ENCODE assay signal across 8 cellular contexts in genomic region chr12:50050410-50051280, GRCh38. TPM values are rescaled to one million over a fixed set of nuclear protein-coding genes. Genes with fewer than 3 reads are reported as not detected.
A peak's percentile ranks its signal among the peaks of the same experiment; 100 is the strongest.
DNase-seq lines count a peak whose midpoint lies in the region; ATAC-seq and TF ChIP-seq lines count a peak whose summit lies in the region.

No MANE protein-coding gene starts in this region.

- H3K9me3 ChIP-seq in fibroblast of lung (ENCODE audit: control insufficient read depth, insufficient read depth, low read depth, low read length) (no peaks in the 10 kb centered on the region), neuronal stem cell (replicated peaks in 1 of 2; ENCODE audit: control insufficient read depth in 2 of 2, insufficient read depth in 1 of 2, low read depth in 1 of 2, low read length in 2 of 2) (no peaks in the 10 kb centered on the region)

- H2AFZ ChIP-seq in fibroblast of lung (ENCODE audit: low read length), result peak overlapping the region; percentile 62
- H2AFZ ChIP-seq in neuronal stem cell (ENCODE audit: low read length), result peak overlapping the region; percentile 96

- H3K18ac ChIP-seq in neuronal stem cell (ENCODE audit: low read length), result peak overlapping the region; percentile 91

- peak; percentile 60 for DNase-seq in CD1c-positive myeloid dendritic cell (ENCODE audit: extremely low spot score)
- DNase-seq in NCI-H82 treated with DMSO at 0.1 percent for 48 hours (lab: John Stamatoyannopoulos, UW; ENCODE audit: unreplicated experiment), result peak; percentile 66
- peak; percentile 60 to 82 for DNase-seq in fibroblast of lung (ENCODE audit: low read depth in 2 of 2)
- DNase-seq in neuronal stem cell (ENCODE audit: low spot score), result no peak
- DNase-seq in glomerular visceral epithelial cell (ENCODE audit: extremely low spot score), result no peak
- DNase-seq in GOT3 (lab: John Stamatoyannopoulos, UW), result no peak
- no peak for DNase-seq in GM19238 (ENCODE audit: insufficient read length, low spot score)

- no peak overlapping the region for H3K4ac ChIP-seq in neuronal stem cell (ENCODE audit: low read length)

- H3K36me3 ChIP-seq in fibroblast of lung (ENCODE audit: control insufficient read depth, insufficient read depth, low read length), result no peaks in the 10 kb centered on the region
- H3K36me3 ChIP-seq in neuronal stem cell (replicated peaks in 1 of 2; ENCODE audit: control insufficient read depth in 2 of 2, insufficient read depth in 2 of 2, low read length in 2 of 2), result no peaks in the 10 kb centered on the region

- no peaks in the 10 kb centered on the region for H3K79me1 ChIP-seq in neuronal stem cell (ENCODE audit: low read depth, low read length)

- H4K20me1 ChIP-seq in fibroblast of lung (ENCODE audit: control insufficient read depth, extremely low read depth, insufficient read depth, low read length), result no peaks in the 10 kb centered on the region

- H2AK5ac ChIP-seq in neuronal stem cell (ENCODE audit: low read depth, low read length), result peak overlapping the region; percentile 57

- H3K4me1 ChIP-seq in fibroblast of lung (ENCODE audit: control insufficient read depth, extremely low read depth, insufficient read depth, low read length) (no peaks in the 10 kb centered on the region), neuronal stem cell (ENCODE audit: control insufficient read depth in 2 of 2, insufficient read depth in 1 of 2, low read depth in 1 of 2, low read length in 2 of 2) (peaks cover 11 to 14% of the 10 kb centered on the region in 2 donors)

- no peaks in the 10 kb centered on the region for H3K79me2 ChIP-seq in fibroblast of lung (ENCODE audit: control insufficient read depth, insufficient read depth, low read length)

- H3K27me3 ChIP-seq in fibroblast of lung (ENCODE audit: control insufficient read depth, insufficient read depth, low read length) (peaks cover 33% of the 10 kb centered on the region), neuronal stem cell (ENCODE audit: control insufficient read depth in 3 of 3, insufficient read depth in 3 of 3, low read depth in 1 of 3, low read length in 3 of 3) (peaks cover 0 to 39% (median 9%) of the 10 kb centered on the region in 3 experiments)

- H4K8ac ChIP-seq in neuronal stem cell (ENCODE audit: low read depth, low read length), result peak overlapping the region; percentile 56

- no peak overlapping the region for H3K9ac ChIP-seq in fibroblast of lung (ENCODE audit: insufficient read depth, low read length)
- H3K9ac ChIP-seq in neuronal stem cell (ENCODE audit: low read depth, low read length, poor library complexity), result peak overlapping the region; percentile 55

- peak overlapping the region; percentile 99 for H2BK15ac ChIP-seq in neuronal stem cell (ENCODE audit: low read length)

- H3K4me3 ChIP-seq in fibroblast of lung (replicated peaks in 1 of 4; ENCODE audit: control extremely low read depth in 1 of 4, insufficient read depth in 1 of 4, low read depth in 3 of 4, low read length in 4 of 4) (peak overlapping the region in 3 of 4 experiments; percentile 9 to 36 (median 19)), neuronal stem cell (ENCODE audit: low read length in 2 of 2) (peak overlapping the region; percentile 17 to 23)

- peak overlapping the region; percentile 78 for H2BK5ac ChIP-seq in neuronal stem cell (ENCODE audit: low read length)

- peak overlapping the region; percentile 93 for H2BK12ac ChIP-seq in neuronal stem cell (ENCODE audit: low read length)

- no peak for TF ChIP-seq CTCF in fibroblast of lung (conservative IDR thresholded peaks at IDR 0.05 in 1 of 2, IDR thresholded peaks at IDR 0.05 in 1 of 2; ENCODE audit: low read depth in 1 of 2, low read length in 2 of 2)

- H3K27ac ChIP-seq in fibroblast of lung (ENCODE audit: insufficient read depth, low read length), result no peak overlapping the region
- H3K27ac ChIP-seq in neuronal stem cell (replicated peaks; ENCODE audit: low read length), result peak overlapping the region; percentile 15

- H3K4me2 ChIP-seq in fibroblast of lung (ENCODE audit: extremely low read depth, insufficient read depth, low read length), result peak overlapping the region; percentile 75
- H3K4me2 ChIP-seq in neuronal stem cell (ENCODE audit: insufficient read depth, low read length, poor library complexity, severe bottlenecking), result peak overlapping the region; percentile 23

- H2BK120ac ChIP-seq in neuronal stem cell (ENCODE audit: low read depth, low read length), result peak overlapping the region; percentile 43

- no CpG with 5 or more reads among the region's 40 CpGs for WGBS in neuronal stem cell (ENCODE audit: extremely low coverage in 2 of 2, insufficient read length in 2 of 2, insufficient replicate concordance in 1 of 2), 2 donors

- no peak overlapping the region for H4K91ac ChIP-seq in neuronal stem cell (ENCODE audit: low read depth, low read length, poor library complexity)

- no peak overlapping the region for H3K14ac ChIP-seq in neuronal stem cell (ENCODE audit: low read length)

- ATAC-seq in GM19351 (IDR thresholded peaks at IDR 0.05; ENCODE audit: unreplicated experiment), result no peak

- H3K23ac ChIP-seq in neuronal stem cell (ENCODE audit: low read depth, low read length, poor library complexity), result peak overlapping the region; percentile 2

RNA-seq across cellular contexts. Expression of gene ASIC1, which starts 6.8 kb away (rescaled TPM):
- 1.7 and 1.8 TPM in 2 replicates for total RNA-seq in fibroblast of lung
- polyA plus RNA-seq in fibroblast of lung, result 2.6 and 3.9 TPM in 2 replicates
- polyA plus RNA-seq in fibroblast of lung (2012), result 3.1 and 4.2 TPM in 2 replicates
- 9.8 and 11.0 TPM in 2 replicates for polyA minus RNA-seq in fibroblast of lung (ENCODE audit: low replicate concordance)
- 15.9 TPM for polyA plus RNA-seq in neuronal stem cell (2013, experiment 1 of 2)
- polyA plus RNA-seq in neuronal stem cell (2013, experiment 2 of 2), result 15.8 TPM

RNA-seq across cellular contexts. Expression of gene RACGAP1, which starts 25.4 kb away (rescaled TPM):
- 15.2 and 38.1 TPM in 2 replicates for total RNA-seq in fibroblast of lung
- 22.9 and 73.4 TPM in 2 replicates for polyA plus RNA-seq in fibroblast of lung
- 25.0 and 77.1 TPM in 2 replicates for polyA plus RNA-seq in fibroblast of lung (2012)
- 7.4 and 96.5 TPM in 2 replicates for polyA minus RNA-seq in fibroblast of lung (ENCODE audit: low replicate concordance)
- 60.2 TPM for polyA plus RNA-seq in neuronal stem cell (2013, experiment 1 of 2)
- polyA plus RNA-seq in neuronal stem cell (2013, experiment 2 of 2), result 61.2 TPM

RNA-seq across cellular contexts. Expression of gene SMARCD1, which starts 34.5 kb away (rescaled TPM):
- 22.9 and 34.3 TPM in 2 replicates for total RNA-seq in fibroblast of lung
- 30.5 and 45.0 TPM in 2 replicates for polyA plus RNA-seq in fibroblast of lung
- 23.3 and 31.5 TPM in 2 replicates for polyA plus RNA-seq in fibroblast of lung (2012)
- 42.1 and 88.6 TPM in 2 replicates for polyA minus RNA-seq in fibroblast of lung (ENCODE audit: low replicate concordance)
- 125 TPM for polyA plus RNA-seq in neuronal stem cell (2013, experiment 1 of 2)
- 122 TPM for polyA plus RNA-seq in neuronal stem cell (2013, experiment 2 of 2)

RNA-seq across cellular contexts. Expression of gene GPD1, which starts 53.2 kb away (rescaled TPM):
- total RNA-seq in fibroblast of lung, result under 0.01 TPM in 1 of 2 replicates, not detected in the other
- polyA plus RNA-seq in fibroblast of lung, result 0.03 TPM in 1 of 2 replicates, not detected in the other
- 0.08 TPM in 1 of 2 replicates, not detected in the other for polyA plus RNA-seq in fibroblast of lung (2012)
- not detected in 2 replicates for polyA minus RNA-seq in fibroblast of lung (ENCODE audit: low replicate concordance)
- polyA plus RNA-seq in neuronal stem cell (2013, experiment 1 of 2), result 0.03 TPM
- 0.03 TPM for polyA plus RNA-seq in neuronal stem cell (2013, experiment 2 of 2)

Comparison
In these comparisons a context has a peak if more than half of its experiments do, and no peak if none do; other contexts are left out.
1. DNase-seq: peak in CD1c-positive myeloid dendritic cell (single experiment), NCI-H82 treated with DMSO at 0.1 percent for 48 hours (single experiment) and fibroblast of lung (2 of 2); none in neuronal stem cell (single experiment), glomerular visceral epithelial cell (single experiment), GOT3 (single experiment) and GM19238 (single experiment).